8 cellular contexts compared by ENCODE assay signal in genomic region chr2:44244135-44244871, GRCh38. TPM values are rescaled to one million over a fixed set of nuclear protein-coding genes. Genes with fewer than 3 reads are reported as not detected.
A peak's percentile ranks its signal among the peaks of the same experiment; 100 is the strongest.
DNase-seq lines count a peak whose midpoint lies in the region; ATAC-seq and TF ChIP-seq lines count a peak whose summit lies in the region.

No MANE protein-coding gene starts in this region.

- 12 to 20% methylated on average over 12 of the region's 12 CpGs for WGBS in testis, 2 donors

- peaks cover 14% of the 10 kb centered on the region for H3K4me1 ChIP-seq in DND-41 (ENCODE audit: insufficient read depth, low read length)
- peaks cover 3% of the 10 kb centered on the region for H3K4me1 ChIP-seq in neuron (ENCODE audit: insufficient read depth, low read length)
- H3K4me1 ChIP-seq in testis: peaks cover 5% of the 10 kb centered on the region

- no peaks in the 10 kb centered on the region for H4K20me1 ChIP-seq in DND-41 (ENCODE audit: insufficient read depth, low read length)

- peak overlapping the region; percentile 4 to 43; a peak in 3 of 4 replicates for H3K4me3 ChIP-seq in DND-41 (ENCODE audit: low read depth in 1 of 2, low read length in 2 of 2)
- peak overlapping the region; percentile 42 for H3K4me3 ChIP-seq in LNCaP clone FGC (ENCODE audit: low read depth, low read length)
- peak overlapping the region; percentile 50 for H3K4me3 ChIP-seq in fibroblast of the aortic adventitia (ENCODE audit: low read depth, low read length)
- H3K4me3 ChIP-seq in neuron (ENCODE audit: low read length): no peak overlapping the region
- H3K4me3 ChIP-seq in testis: no peak overlapping the region

- peak; percentile 88 for ATAC-seq in DND-41 (ENCODE audit: insufficient read depth, low read depth)
- no peak for ATAC-seq in GM21576 (IDR thresholded peaks at IDR 0.05; ENCODE audit: unreplicated experiment)

- H3K9me3 ChIP-seq in DND-41 (ENCODE audit: insufficient read depth, low read length, severe bottlenecking): no peaks in the 10 kb centered on the region
- no peaks in the 10 kb centered on the region for H3K9me3 ChIP-seq in neuron (ENCODE audit: low read length)
- no peaks in the 10 kb centered on the region for H3K9me3 ChIP-seq in testis

- no peaks in the 10 kb centered on the region for H3K79me2 ChIP-seq in DND-41 (ENCODE audit: insufficient read depth, low read length)

- intact Hi-C loops in testis (cut with DNase I; ENCODE audit: low total_unique reads): no loop called here

- H3K27ac ChIP-seq in DND-41 (ENCODE audit: low read length) (peak overlapping the region; percentile 63; the same call in 1 of the 2 replicates), testis (no peak overlapping the region)

- H3K4me2 ChIP-seq in DND-41 (ENCODE audit: insufficient read depth, low read length): peak overlapping the region; percentile 73

- TF ChIP-seq CTCF in DND-41 (IDR thresholded peaks at IDR 0.05; ENCODE audit: borderline replicate concordance, extremely low read depth, low read length, poor library complexity, severe bottlenecking) (peak; percentile 41), LNCaP clone FGC (IDR thresholded peaks at IDR 0.05; ENCODE audit: control insufficient read depth, extremely low read depth, insufficient read depth) (0 out of 2 replicates have a peak, but pooled peaks have one; percentile 19), fibroblast of the aortic adventitia (IDR thresholded peaks at IDR 0.05; ENCODE audit: insufficient read depth, low read length) (peak; percentile 58), testis (IDR thresholded peaks at IDR 0.05) (peak in 2 of 3 experiments; percentile 36 to 73)

- TF ChIP-seq POLR2A in testis (IDR thresholded peaks at IDR 0.05): no peak

- H3K27me3 ChIP-seq in DND-41 (ENCODE audit: insufficient read depth, low read length, poor library complexity) (no peaks in the 10 kb centered on the region), neuron (ENCODE audit: insufficient read depth, low read length) (no peaks in the 10 kb centered on the region), testis (no peaks in the 10 kb centered on the region)

- H3K9ac ChIP-seq in DND-41 (ENCODE audit: low read depth, low read length): peak overlapping the region; percentile 30

- H2AFZ ChIP-seq in DND-41 (ENCODE audit: low read depth, low read length) (peak overlapping the region; percentile 64; the same call in 1 of the 2 replicates), neuron (ENCODE audit: low read depth, low read length) (peak overlapping the region; percentile 73)

- DNase-seq in DND-41 (peak; percentile 64), LNCaP clone FGC (ENCODE audit: low read depth) (peak; percentile 52), RPMI7951 (ENCODE audit: low read depth) (peak; percentile 69), fibroblast of the aortic adventitia (ENCODE audit: low read depth) (peak; percentile 84), testis (peak; percentile 76)
- DNase-seq in activated T-helper 1 cell treated with anti-CD3 and anti-CD28 coated beads, Interleukin-2, amount 50 U/mL, for 16 hours (ENCODE audit: low read depth in 1 of 2, low spot score in 1 of 2): peak; percentile 9 to 18

- H3K36me3 ChIP-seq in DND-41 (ENCODE audit: insufficient read depth, low read length) (no peaks in the 10 kb centered on the region), neuron (ENCODE audit: insufficient read depth, low read length) (no peaks in the 10 kb centered on the region), testis (ENCODE audit: low read depth, missing control alignments) (no peaks in the 10 kb centered on the region)

RNA-seq across cellular contexts. Expression of gene SLC3A1, which starts 31.0 kb away (rescaled TPM):
- under 0.01 and 0.29 TPM in 2 replicates for total RNA-seq in RPMI7951 (2014; rRNA removed; shearing (Covaris generic))
- total RNA-seq in fibroblast of the aortic adventitia (ENCODE audit: low replicate concordance) (not detected in 2 replicates), testis (1 to 10 TPM; 2.0 to 2.6 TPM)
- polyA plus RNA-seq in testis (ENCODE audit: insufficient read depth, low read depth, low replicate concordance): 2.3 TPM

Comparison
In these comparisons a context has a peak if more than half of its experiments do, and no peak if none do; other contexts are left out.
1. DNase-seq: peak in every context shown above with its lines; median percentile 84 in fibroblast of the aortic adventitia; 76 in testis; 69 in RPMI7951; 64 in DND-41; 52 in LNCaP clone FGC; 14 in activated T-helper 1 cell treated with anti-CD3 and anti-CD28 coated beads, Interleukin-2, amount 50 U/mL, for 16 hours.
2. H3K4me3 ChIP-seq: peak in DND-41 (2 of 2), LNCaP clone FGC (single experiment) and fibroblast of the aortic adventitia (single experiment); none in neuron (single experiment) and testis (0 of 2).
3. Peak in every context shown above with its lines, with median percentiles within 50 percentile points of each other: CTCF ChIP-seq.